In the genomic region with DNA sequence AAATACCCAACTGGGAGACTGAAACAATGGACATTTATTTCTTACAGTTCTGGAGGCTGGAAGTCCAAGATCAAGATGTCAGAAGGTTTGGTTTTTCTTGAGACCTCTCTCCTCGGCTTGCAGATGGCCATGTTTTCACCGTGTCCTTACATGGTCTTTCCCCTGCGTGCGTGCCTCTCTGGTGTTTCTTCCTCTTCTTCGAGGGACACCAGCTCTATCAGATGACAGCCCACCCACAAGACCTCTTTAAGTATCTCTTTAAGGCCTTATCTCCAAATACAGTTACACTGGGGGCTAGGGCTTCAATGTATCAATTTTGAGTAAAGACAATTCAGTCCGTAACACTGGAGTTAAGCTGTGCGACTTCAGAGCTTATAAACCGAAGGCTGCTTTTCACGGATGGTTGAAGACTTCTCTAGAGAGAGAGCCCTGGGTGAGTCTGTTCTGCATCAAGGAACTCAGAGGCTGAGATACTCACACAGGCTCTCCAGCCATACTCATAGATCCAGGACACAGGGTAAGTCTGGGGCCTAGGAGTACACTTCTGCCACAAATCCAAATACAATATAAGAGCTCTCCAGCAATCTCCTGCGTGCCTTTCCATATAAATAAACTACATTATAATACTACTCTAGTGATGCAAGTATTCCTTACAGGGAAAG, we compare ENCODE assay signal across 26 cellular contexts.
"Had no signal": no experiment of that assay in that cellular context is flagged by ENCODE, and none has a peak within 500 bp of the region (broad histone marks: within the 10 kb centered on the region; RNA-seq: fewer than 3 reads in every experiment).

No MANE protein-coding gene starts in this region.

- H3K27ac Mint-ChIP-seq: activated B cell treated with CpG ODN at 0.5 μM for 24 hours; activated CD4-positive, alpha-beta T cell treated with anti-CD3 and anti-CD28 coated beads for 36 hours; activated naive CD4-positive, alpha-beta T cell treated with anti-CD3 and anti-CD28 coated beads for 36 hours; activated naive CD8-positive, alpha-beta T cell treated with anti-CD3 and anti-CD28 coated beads, Interleukin-2, amount 10 ng/mL, durations not matched to agents 7 days and 5 days; activated T-cell treated with anti-CD3 and anti-CD28 coated beads, Interleukin-2, amount 50 U/mL, for 24 hours; activated T-helper 17 cell treated with anti-CD3 and anti-CD28 coated beads, Interleukin-2, amount 50 U/mL, for 72 hours; effector memory CD8-positive, alpha-beta T cell; nephron progenitor cell; progenitor cell of endocrine pancreas had no signal

- H3K36me3 Mint-ChIP-seq: activated naive CD8-positive, alpha-beta T cell treated with anti-CD3 and anti-CD28 coated beads, Interleukin-2, amount 10 ng/mL, durations not matched to agents 7 days and 5 days had no signal

- ATAC-seq: activated CD4-positive, alpha-beta T cell treated with anti-CD3 and anti-CD28 coated beads for 36 hours; activated T-helper 17 cell treated with anti-CD3 and anti-CD28 coated beads, Interleukin-2, amount 50 U/mL, for 72 hours; effector memory CD8-positive, alpha-beta T cell; esophagus mucosa; left cardiac atrium; mucosa of descending colon had no signal

- H3K27me3 Mint-ChIP-seq: activated B cell treated with CpG ODN at 0.5 μM for 24 hours; central memory CD8-positive, alpha-beta T cell had no signal

- H3K9me3 Mint-ChIP-seq: activated B cell treated with CpG ODN at 0.5 μM for 24 hours; activated naive CD4-positive, alpha-beta T cell treated with anti-CD3 and anti-CD28 coated beads for 36 hours; activated naive CD8-positive, alpha-beta T cell treated with anti-CD3 and anti-CD28 coated beads, Interleukin-2, amount 10 ng/mL, durations not matched to agents 7 days and 5 days; activated T-cell treated with anti-CD3 and anti-CD28 coated beads, Interleukin-2, amount 50 U/mL, for 24 hours; activated T-helper 17 cell treated with anti-CD3 and anti-CD28 coated beads, Interleukin-2, amount 50 U/mL, for 72 hours; central memory CD8-positive, alpha-beta T cell; effector memory CD8-positive, alpha-beta T cell; nephron progenitor cell had no signal

- H3K4me1 Mint-ChIP-seq: activated naive CD8-positive, alpha-beta T cell treated with anti-CD3 and anti-CD28 coated beads, Interleukin-2, amount 10 ng/mL, durations not matched to agents 7 days and 5 days; central memory CD8-positive, alpha-beta T cell had no signal

- DNase-seq: activated B cell treated with CpG ODN at 0.5 μM for 24 hours; activated CD4-positive, alpha-beta T cell treated with anti-CD3 and anti-CD28 coated beads for 36 hours; activated CD4-positive, alpha-beta T cell treated with anti-CD3 and anti-CD28 coated beads, Interleukin-2, amount 50 U/mL, for 4 hours; activated CD8-positive, alpha-beta memory T cell treated with anti-CD3 and anti-CD28 coated beads for 24 hours; activated CD8-positive, alpha-beta memory T cell treated with anti-CD3 and anti-CD28 coated beads, Interleukin-2, amount 50 U/mL, for 4 hours; activated naive CD4-positive, alpha-beta T cell treated with anti-CD3 and anti-CD28 coated beads for 36 hours; activated naive CD8-positive, alpha-beta T cell treated with anti-CD3 and anti-CD28 coated beads, Interleukin-2, amount 10 ng/mL, durations not matched to agents 7 days and 5 days; activated T-cell treated with anti-CD3 and anti-CD28 coated beads, Interleukin-2, amount 50 U/mL, for 24 hours; amniotic stem cell; dorsolateral prefrontal cortex; effector memory CD8-positive, alpha-beta T cell; foreskin melanocyte; glutamatergic neuron; left cardiac atrium; mesendoderm; mucosa of descending colon; nephron progenitor cell; occipital lobe; stimulated activated CD4-positive, alpha-beta T cell treated with anti-CD3 and anti-CD28 coated beads, Interleukin-4, amount 100 ng/mL, for 1 hour; stimulated activated naive CD4-positive, alpha-beta T cell treated with Interleukin-2 at 50 U/mL for 16 hours; T-helper 1 cell; upper lobe of left lung had no signal

- H3K4me3 Mint-ChIP-seq: activated B cell treated with CpG ODN at 0.5 μM for 24 hours; activated CD4-positive, alpha-beta T cell treated with anti-CD3 and anti-CD28 coated beads for 36 hours; activated naive CD4-positive, alpha-beta T cell treated with anti-CD3 and anti-CD28 coated beads for 36 hours; activated naive CD8-positive, alpha-beta T cell treated with anti-CD3 and anti-CD28 coated beads, Interleukin-2, amount 10 ng/mL, durations not matched to agents 7 days and 5 days; activated T-cell treated with anti-CD3 and anti-CD28 coated beads, Interleukin-2, amount 50 U/mL, for 24 hours; activated T-helper 17 cell treated with anti-CD3 and anti-CD28 coated beads, Interleukin-2, amount 50 U/mL, for 72 hours; central memory CD8-positive, alpha-beta T cell; effector memory CD8-positive, alpha-beta T cell; nephron progenitor cell had no signal
